In genomic region chr2:187575081-187576067, GRCh38 we compare ENCODE assay signal across 15 cellular contexts. TPM values are rescaled to one million over a fixed set of nuclear protein-coding genes. Genes with fewer than 3 reads are reported as not detected.
DNase-seq lines count a peak whose midpoint lies in the region; ATAC-seq and TF ChIP-seq lines count a peak whose summit lies in the region.
"Had no signal": no experiment of that assay in that cellular context is flagged by ENCODE, and none has a peak within 500 bp of the region (broad histone marks: within the 10 kb centered on the region; RNA-seq: fewer than 3 reads in every experiment).

No MANE protein-coding gene starts in this region.

- H3K36me3 Mint-ChIP-seq in endodermal cell (ENCODE audit: low read depth) = peaks cover 22% of the 10 kb centered on the region
- peaks cover 5% of the 10 kb centered on the region for H3K36me3 Mint-ChIP-seq in nephron (ENCODE audit: low read depth)
- H3K36me3 Mint-ChIP-seq in natural killer cell treated with Interleukin-12 subunit alpha and Interleukin-12 subunit beta and Interleukin-15 and Interleukin-18, amount 100 ng/mL, for 72 hours = no peaks in the 10 kb centered on the region
- H3K36me3 Mint-ChIP-seq: activated naive CD8-positive, alpha-beta T cell had no signal

- peaks cover 26% of the 10 kb centered on the region for H3K4me1 ChIP-seq in endodermal cell (ENCODE audit: control insufficient read depth, insufficient read depth, low read length)
- H3K4me1 ChIP-seq in BE2C = no peaks in the 10 kb centered on the region

- no peak overlapping the region for H3K4me3 Mint-ChIP-seq in endodermal cell
- no peak overlapping the region for H3K4me3 Mint-ChIP-seq in nephron
- no peak overlapping the region for H3K4me3 Mint-ChIP-seq in natural killer cell treated with Interleukin-12 subunit alpha and Interleukin-12 subunit beta and Interleukin-15 and Interleukin-18, amount 100 ng/mL, for 72 hours
- H3K4me3 Mint-ChIP-seq: activated naive CD8-positive, alpha-beta T cell; CD4-positive, alpha-beta T cell had no signal

- H3K27me3 ChIP-seq in endodermal cell (ENCODE audit: control insufficient read depth, insufficient read depth, low read length, poor library complexity, severe bottlenecking) (peaks cover 7% of the 10 kb centered on the region), BE2C (no peaks in the 10 kb centered on the region)

- H3K27ac Mint-ChIP-seq in endodermal cell (peak overlapping the region; percentile 28), nephron (peak overlapping the region in 2 of 3 experiments; percentile 62 to 65)
- no peak overlapping the region for H3K27ac Mint-ChIP-seq in natural killer cell treated with Interleukin-12 subunit alpha and Interleukin-12 subunit beta and Interleukin-15 and Interleukin-18, amount 100 ng/mL, for 72 hours
- H3K27ac Mint-ChIP-seq: activated naive CD8-positive, alpha-beta T cell; CD4-positive, alpha-beta T cell had no signal

- H3K9me3 Mint-ChIP-seq in endodermal cell = peaks cover 25% of the 10 kb centered on the region
- H3K9me3 Mint-ChIP-seq in nephron = peaks cover 11% of the 10 kb centered on the region
- peaks cover 9% of the 10 kb centered on the region for H3K9me3 Mint-ChIP-seq in natural killer cell treated with Interleukin-12 subunit alpha and Interleukin-12 subunit beta and Interleukin-15 and Interleukin-18, amount 100 ng/mL, for 72 hours

- ATAC-seq in GM19463 (IDR thresholded peaks at IDR 0.05; ENCODE audit: unreplicated experiment) = no peak
- ATAC-seq in GM21367 (IDR thresholded peaks at IDR 0.05; ENCODE audit: unreplicated experiment) = no peak
- no peak for ATAC-seq in natural killer cell treated with Interleukin-12 subunit alpha and Interleukin-12 subunit beta and Interleukin-15 and Interleukin-18, amount 100 ng/mL, for 72 hours

- H3K4me1 Mint-ChIP-seq in endodermal cell (peaks cover 30% of the 10 kb centered on the region), nephron (peaks cover 9% of the 10 kb centered on the region)
- no peaks in the 10 kb centered on the region for H3K4me1 Mint-ChIP-seq in natural killer cell treated with Interleukin-12 subunit alpha and Interleukin-12 subunit beta and Interleukin-15 and Interleukin-18, amount 100 ng/mL, for 72 hours (ENCODE audit: low read depth in 2 of 2)

- no peak overlapping the region for H3K9ac ChIP-seq in endodermal cell (ENCODE audit: extremely low read depth, low read length, poor library complexity, severe bottlenecking)

- H3K9me3 ChIP-seq in endodermal cell (ENCODE audit: control insufficient read depth, low read length) = peaks cover 12% of the 10 kb centered on the region
- no peaks in the 10 kb centered on the region for H3K9me3 ChIP-seq in BE2C

- H3K27me3 Mint-ChIP-seq in endodermal cell (ENCODE audit: insufficient read depth) (no peaks in the 10 kb centered on the region), nephron (ENCODE audit: low read depth) (no peaks in the 10 kb centered on the region)
- H3K27me3 Mint-ChIP-seq in natural killer cell treated with Interleukin-12 subunit alpha and Interleukin-12 subunit beta and Interleukin-15 and Interleukin-18, amount 100 ng/mL, for 72 hours = no peaks in the 10 kb centered on the region
- H3K27me3 Mint-ChIP-seq: activated naive CD8-positive, alpha-beta T cell; CD4-positive, alpha-beta T cell had no signal

- DNase-seq in AG09319 (ENCODE audit: extremely low read depth, low read depth) (peak; percentile 36), LHCN-M2 (ENCODE audit: low read depth) (peak; percentile 38), endodermal cell (no peak), BE2C (no peak)
- no peak for DNase-seq in natural killer cell treated with Interleukin-12 subunit alpha and Interleukin-12 subunit beta and Interleukin-15 and Interleukin-18, amount 100 ng/mL, for 72 hours (ENCODE audit: low spot score)
- DNase-seq: CD4-positive, alpha-beta T cell; effector CD4-positive, alpha-beta T cell; MV-4-11; NCI-H446; stimulated activated CD4-positive, alpha-beta T cell treated with anti-CD3 and anti-CD28 coated beads, Interleukin-15, amount 100 ng/mL, for 24 hours had no signal

- H3K27ac ChIP-seq in endodermal cell (ENCODE audit: low read depth, low read length) = no peak overlapping the region
- H3K27ac ChIP-seq: RWPE1 had no signal

- no peaks in the 10 kb centered on the region for H3K36me3 ChIP-seq in endodermal cell (ENCODE audit: control insufficient read depth, insufficient read depth, low read length)
- H3K36me3 ChIP-seq in BE2C = no peaks in the 10 kb centered on the region

- 33 to 36% methylated on average over 3 of the region's 3 CpGs for WGBS in endodermal cell (ENCODE audit: insufficient coverage in 1 of 2, insufficient read length in 1 of 2), 2 experiments

- TF ChIP-seq CTCF in AG09319 (IDR thresholded peaks at IDR 0.05; ENCODE audit: low read depth, low read length) = no peak
- TF ChIP-seq CTCF in endodermal cell (conservative IDR thresholded peaks at IDR 0.05) = no peak
- TF ChIP-seq CTCF in nephron (IDR thresholded peaks at IDR 0.05; ENCODE audit: unreplicated experiment in 3 of 3) = no peak
- no peak for TF ChIP-seq CTCF in BE2C (IDR thresholded peaks at IDR 0.05; ENCODE audit: low read depth, low read length)

- H3K4me3 ChIP-seq in endodermal cell (ENCODE audit: low read length) = peak overlapping the region; percentile 10
- H3K4me3 ChIP-seq in BE2C (ENCODE audit: low read depth, low read length) = no peak overlapping the region

RNA-seq across cellular contexts. Expression of gene TFPI, which starts 21.1 kb away (rescaled TPM):
- 482 and 608 TPM in 2 replicates for total RNA-seq in LHCN-M2 (2014; rRNA removed)
- polyA plus RNA-seq in LHCN-M2 (2012) = 72.2 TPM
- 10 to 100 TPM; 33.0 to 34.3 TPM for total RNA-seq in endodermal cell
- 36.1 TPM for polyA plus RNA-seq in endodermal cell (2013, experiment 1 of 2)
- 41.4 TPM for polyA plus RNA-seq in endodermal cell (2013, experiment 2 of 2)
- 7.7 TPM for polyA plus RNA-seq in BE2C (2012; ENCODE audit: insufficient read depth, insufficient read length, low read depth)
- total RNA-seq in natural killer cell treated with Interleukin-12 subunit alpha and Interleukin-12 subunit beta and Interleukin-15 and Interleukin-18, amount 100 ng/mL, for 72 hours = 1 to 10 TPM in 1 of 2 donors, under 1 TPM in 1; 0.56 to 1.9 TPM

Comparison
In these comparisons a context has a peak if more than half of its experiments do, and no peak if none do; other contexts are left out.
1. DNase-seq: peak in AG09319 (single experiment) and LHCN-M2 (single experiment); none in endodermal cell (single experiment), BE2C (single experiment) and natural killer cell treated with Interleukin-12 subunit alpha and Interleukin-12 subunit beta and Interleukin-15 and Interleukin-18, amount 100 ng/mL, for 72 hours (single experiment).
2. H3K27ac Mint-ChIP-seq: peak in endodermal cell (single experiment) and nephron (2 of 3); none in natural killer cell treated with Interleukin-12 subunit alpha and Interleukin-12 subunit beta and Interleukin-15 and Interleukin-18, amount 100 ng/mL, for 72 hours (0 of 2).
3. RNA of gene TFPI, which starts 21.1 kb away (total RNA-seq): 482 to 608 TPM in LHCN-M2; 33.0 to 34.3 TPM in endodermal cell and 0.56 to 1.9 TPM in natural killer cell treated with Interleukin-12 subunit alpha and Interleukin-12 subunit beta and Interleukin-15 and Interleukin-18, amount 100 ng/mL, for 72 hours; every median in the first group is over 10 times any median in the second.